1 cellular context compared by ENCODE assay signal in genomic region chr17:80009391-80010282, GRCh38.
TF ChIP-seq lines count a peak whose summit lies in the region.

No MANE protein-coding gene starts in this region.

TF ChIP-seq in HCT116, 20 proteins besides CTCF, POLR2A, EP300 and RAD21 (continued from another document):
- no peak for TF ChIP-seq REST (IDR thresholded peaks at IDR 0.05; ENCODE audit: low read depth)
